In the genomic region with DNA sequence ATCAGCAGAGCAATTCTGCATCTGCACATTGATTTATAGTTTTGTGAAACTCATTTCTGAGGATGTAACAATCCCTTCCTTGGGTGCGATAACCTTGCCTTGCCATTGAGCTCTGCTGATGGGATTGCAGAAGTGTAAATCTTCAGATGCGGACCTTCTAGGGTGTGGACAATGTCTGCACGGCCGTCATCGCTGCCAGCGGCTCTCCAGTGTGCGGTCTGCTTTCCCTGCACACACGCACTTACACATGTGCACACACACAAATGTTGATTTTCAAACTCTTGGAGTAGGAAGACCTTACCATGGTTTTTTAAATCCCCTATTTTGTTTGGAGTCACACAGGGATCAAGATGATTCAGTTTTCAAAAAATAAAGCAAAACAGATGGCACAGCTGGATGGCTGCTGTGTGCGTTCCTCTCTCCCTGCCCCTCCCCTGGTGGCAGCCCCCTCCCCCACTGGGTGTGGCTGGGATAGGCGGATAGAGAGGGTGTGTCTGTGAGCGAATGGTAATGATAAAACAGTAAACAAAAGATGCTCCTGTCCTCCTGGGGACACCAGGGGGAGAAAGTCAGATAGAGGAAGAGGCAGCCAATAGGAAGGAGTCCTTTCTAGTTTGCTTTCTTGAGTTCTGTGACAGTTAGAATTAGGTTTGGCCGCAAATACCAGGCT, we compare ENCODE assay signal across 1 cellular context.
TF ChIP-seq lines count a peak whose summit lies in the region.

No MANE protein-coding gene starts in this region.

TF ChIP-seq in K562, 482 proteins besides CTCF, POLR2A, EP300 and RAD21:
- TF ChIP-seq MEIS2 (IDR thresholded peaks at IDR 0.05; ENCODE audit: partially characterized antibody) (peak; percentile 16), KLF6 (CRISPR knock-in tag; IDR thresholded peaks at IDR 0.05; ENCODE audit: borderline replicate concordance) (no peak), GTF2F1 (IDR thresholded peaks at IDR 0.05; ENCODE audit: low read depth, low read length) (no peak)
- TF ChIP-seq, protein P1, sequence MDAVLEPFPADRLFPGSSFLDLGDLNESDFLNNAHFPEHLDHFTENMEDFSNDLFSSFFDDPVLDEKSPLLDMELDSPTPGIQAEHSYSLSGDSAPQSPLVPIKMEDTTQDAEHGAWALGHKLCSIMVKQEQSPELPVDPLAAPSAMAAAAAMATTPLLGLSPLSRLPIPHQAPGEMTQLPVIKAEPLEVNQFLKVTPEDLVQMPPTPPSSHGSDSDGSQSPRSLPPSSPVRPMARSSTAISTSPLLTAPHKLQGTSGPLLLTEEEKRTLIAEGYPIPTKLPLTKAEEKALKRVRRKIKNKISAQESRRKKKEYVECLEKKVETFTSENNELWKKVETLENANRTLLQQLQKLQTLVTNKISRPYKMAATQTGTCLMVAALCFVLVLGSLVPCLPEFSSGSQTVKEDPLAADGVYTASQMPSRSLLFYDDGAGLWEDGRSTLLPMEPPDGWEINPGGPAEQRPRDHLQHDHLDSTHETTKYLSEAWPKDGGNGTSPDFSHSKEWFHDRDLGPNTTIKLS (IDR thresholded peaks at IDR 0.05; ENCODE audit: borderline replicate concordance, low read depth): no peak
- TF ChIP-seq, protein P2, sequence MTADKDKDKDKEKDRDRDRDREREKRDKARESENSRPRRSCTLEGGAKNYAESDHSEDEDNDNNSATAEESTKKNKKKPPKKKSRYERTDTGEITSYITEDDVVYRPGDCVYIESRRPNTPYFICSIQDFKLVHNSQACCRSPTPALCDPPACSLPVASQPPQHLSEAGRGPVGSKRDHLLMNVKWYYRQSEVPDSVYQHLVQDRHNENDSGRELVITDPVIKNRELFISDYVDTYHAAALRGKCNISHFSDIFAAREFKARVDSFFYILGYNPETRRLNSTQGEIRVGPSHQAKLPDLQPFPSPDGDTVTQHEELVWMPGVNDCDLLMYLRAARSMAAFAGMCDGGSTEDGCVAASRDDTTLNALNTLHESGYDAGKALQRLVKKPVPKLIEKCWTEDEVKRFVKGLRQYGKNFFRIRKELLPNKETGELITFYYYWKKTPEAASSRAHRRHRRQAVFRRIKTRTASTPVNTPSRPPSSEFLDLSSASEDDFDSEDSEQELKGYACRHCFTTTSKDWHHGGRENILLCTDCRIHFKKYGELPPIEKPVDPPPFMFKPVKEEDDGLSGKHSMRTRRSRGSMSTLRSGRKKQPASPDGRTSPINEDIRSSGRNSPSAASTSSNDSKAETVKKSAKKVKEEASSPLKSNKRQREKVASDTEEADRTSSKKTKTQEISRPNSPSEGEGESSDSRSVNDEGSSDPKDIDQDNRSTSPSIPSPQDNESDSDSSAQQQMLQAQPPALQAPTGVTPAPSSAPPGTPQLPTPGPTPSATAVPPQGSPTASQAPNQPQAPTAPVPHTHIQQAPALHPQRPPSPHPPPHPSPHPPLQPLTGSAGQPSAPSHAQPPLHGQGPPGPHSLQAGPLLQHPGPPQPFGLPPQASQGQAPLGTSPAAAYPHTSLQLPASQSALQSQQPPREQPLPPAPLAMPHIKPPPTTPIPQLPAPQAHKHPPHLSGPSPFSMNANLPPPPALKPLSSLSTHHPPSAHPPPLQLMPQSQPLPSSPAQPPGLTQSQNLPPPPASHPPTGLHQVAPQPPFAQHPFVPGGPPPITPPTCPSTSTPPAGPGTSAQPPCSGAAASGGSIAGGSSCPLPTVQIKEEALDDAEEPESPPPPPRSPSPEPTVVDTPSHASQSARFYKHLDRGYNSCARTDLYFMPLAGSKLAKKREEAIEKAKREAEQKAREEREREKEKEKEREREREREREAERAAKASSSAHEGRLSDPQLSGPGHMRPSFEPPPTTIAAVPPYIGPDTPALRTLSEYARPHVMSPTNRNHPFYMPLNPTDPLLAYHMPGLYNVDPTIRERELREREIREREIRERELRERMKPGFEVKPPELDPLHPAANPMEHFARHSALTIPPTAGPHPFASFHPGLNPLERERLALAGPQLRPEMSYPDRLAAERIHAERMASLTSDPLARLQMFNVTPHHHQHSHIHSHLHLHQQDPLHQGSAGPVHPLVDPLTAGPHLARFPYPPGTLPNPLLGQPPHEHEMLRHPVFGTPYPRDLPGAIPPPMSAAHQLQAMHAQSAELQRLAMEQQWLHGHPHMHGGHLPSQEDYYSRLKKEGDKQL (CRISPR knock-in tag; IDR thresholded peaks at IDR 0.05; ENCODE audit: borderline replicate concordance): no peak
